ENCODE assay signal across 10 cellular contexts in the genomic region with DNA sequence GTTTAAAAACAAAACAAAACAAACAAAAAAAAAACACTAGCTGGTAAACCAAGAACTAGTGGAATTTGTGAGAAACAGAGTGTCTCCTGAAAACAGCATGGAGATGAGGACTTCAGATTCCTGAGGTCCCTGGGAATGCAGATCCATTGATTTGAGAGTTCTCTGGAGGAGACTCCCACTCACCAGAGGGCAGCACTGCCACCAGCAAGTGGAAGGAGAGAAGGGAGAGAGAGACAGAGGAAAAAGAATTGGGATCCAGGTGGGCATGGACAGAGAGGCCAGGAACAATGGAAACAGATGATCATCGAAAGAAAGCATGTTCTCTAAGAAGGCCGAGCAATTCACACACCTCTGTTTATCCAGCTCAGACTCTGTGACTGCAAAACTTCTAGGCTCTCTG. TPM values are rescaled to one million over a fixed set of nuclear protein-coding genes. Genes with fewer than 3 reads are reported as not detected.
DNase-seq lines count a peak whose midpoint lies in the region; ATAC-seq, FAIRE-seq and TF ChIP-seq lines count a peak whose summit lies in the region.
"Had no signal": no experiment of that assay in that cellular context is flagged by ENCODE, and none has a peak within 500 bp of the region (broad histone marks: within the 10 kb centered on the region; RNA-seq: fewer than 3 reads in every experiment).

No MANE protein-coding gene starts in this region.

- no peak overlapping the region for H3K9ac ChIP-seq in BLaER1
- no peak overlapping the region for H3K9ac ChIP-seq in GM12878 (ENCODE audit: control insufficient read depth, insufficient read depth, low read length)
- no peak overlapping the region for H3K9ac ChIP-seq in liver (ENCODE audit: low read depth in 1 of 2, low read length in 2 of 2)

- TF ChIP-seq POLR2A in GM12878 (IDR thresholded peaks at IDR 0.05; ENCODE audit: low read depth, low read length) = no peak

- H3K27me3 ChIP-seq in BLaER1 = no peaks in the 10 kb centered on the region
- H3K27me3 ChIP-seq in GM12878 (replicated peaks in 1 of 2; ENCODE audit: control insufficient read depth in 2 of 2, insufficient read depth in 2 of 2, low read length in 1 of 2) = no peaks in the 10 kb centered on the region
- H3K27me3 ChIP-seq in liver (ENCODE audit: control insufficient read depth in 4 of 4, insufficient read depth in 4 of 4, low read length in 3 of 4) = no peaks in the 10 kb centered on the region

- CTCF ChIA-PET in GM12878 (lab: Yijun Ruan, JAX) = interaction anchor here (0.6 to 5.2 kb wide), 18 partner anchors 11 to 276 kb away, joined by 3 to 118 read pairs (median 8); no protein-coding TSS in a partner anchor

- H3K27ac ChIP-seq in BLaER1 (peak overlapping the region; percentile 11; the same call in 1 of the 2 replicates), GM12878 (ENCODE audit: control insufficient read depth, insufficient read depth) (no peak overlapping the region), liver (ENCODE audit: low read depth in 1 of 2, low read length in 2 of 2) (no peak overlapping the region)

- POLR2A ChIA-PET in GM12878 (lab: Charles Lee) = interaction anchor here (0.5 kb wide), 1 partner anchor 73 kb away, joined by 3 read pairs; no protein-coding TSS in a partner anchor

- TF ChIP-seq RAD21 in GM12878 (IDR thresholded peaks at IDR 0.05; ENCODE audit: insufficient read depth, low read depth, low read length) (no peak), liver (IDR thresholded peaks at IDR 0.05) (peak; percentile 54 to 68)

- peaks cover 78% of the 10 kb centered on the region for H3K4me1 ChIP-seq in BLaER1
- peaks cover 42% of the 10 kb centered on the region for H3K4me1 ChIP-seq in GM12878 (ENCODE audit: control insufficient read depth, insufficient read depth, low read length)
- no peaks in the 10 kb centered on the region for H3K4me1 ChIP-seq in liver (ENCODE audit: control insufficient read depth in 4 of 4, insufficient read depth in 4 of 4, low read length in 3 of 4)

- no peaks in the 10 kb centered on the region for H3K79me2 ChIP-seq in GM12878 (ENCODE audit: control insufficient read depth, insufficient read depth, low read length)

- DNase-seq in HCEC 1CT (peak; percentile 51), GM12878 (ENCODE audit: low read depth, low spot score) (no peak), germinal center (ENCODE audit: low spot score) (no peak), GDM1 (lab: John Stamatoyannopoulos, UW) (no peak)

- SMC1A ChIA-PET in GM12878 (lab: Charles Lee; ENCODE audit: uncharacterized antibody, unreplicated experiment) = interaction anchor here (0.8 to 5.0 kb wide), 14 partner anchors 8 to 266 kb away, joined by 3 to 186 read pairs (median 18); no protein-coding TSS in a partner anchor

- H3K9me3 ChIP-seq in BLaER1 (no peaks in the 10 kb centered on the region), GM12878 (replicated peaks; ENCODE audit: control insufficient read depth, insufficient read depth, low read length) (no peaks in the 10 kb centered on the region), liver (ENCODE audit: control insufficient read depth in 4 of 4, low read length in 3 of 4) (no peaks in the 10 kb centered on the region)

- no peaks in the 10 kb centered on the region for H4K20me1 ChIP-seq in BLaER1
- no peaks in the 10 kb centered on the region for H4K20me1 ChIP-seq in GM12878 (ENCODE audit: control insufficient read depth, insufficient read depth)

- H3K36me3 ChIP-seq in BLaER1 (no peaks in the 10 kb centered on the region), GM12878 (ENCODE audit: control insufficient read depth in 2 of 2, insufficient read depth in 2 of 2, low read length in 1 of 2) (no peaks in the 10 kb centered on the region), liver (ENCODE audit: control insufficient read depth in 4 of 4, insufficient read depth in 3 of 4, low read depth in 1 of 4, low read length in 3 of 4) (no peaks in the 10 kb centered on the region)

- no peak for ATAC-seq in GM12878
- ATAC-seq in GM21737 (IDR thresholded peaks at IDR 0.05; ENCODE audit: unreplicated experiment) = no peak
- no peak for ATAC-seq in GM19023 (IDR thresholded peaks at IDR 0.05; ENCODE audit: unreplicated experiment)

- no TSS peak for BruUV-seq in GM12878 (replicated peaks; lab: Mats Ljungman, UMichigan)

- H3K4me3 ChIP-seq in BLaER1 (no peak overlapping the region), GM12878 (no peak overlapping the region), liver (ENCODE audit: low read depth in 1 of 3, low read length in 3 of 3) (no peak overlapping the region)

- intact Hi-C loops in GM12878 (cut with micrococcal nuclease; ENCODE audit: unreplicated experiment) = no loop called here

- 72% methylated on average over 2 of the region's 2 CpGs for WGBS in GM12878 (ENCODE audit: insufficient coverage, insufficient replicate concordance, low lambda C conversion rate, missing lambda C conversion rate)
- WGBS in liver = 83% methylated on average over 2 of the region's 2 CpGs

- no peak overlapping the region for H2AFZ ChIP-seq in GM12878 (ENCODE audit: control insufficient read depth, low read depth, low read length)

- H3K4me2 ChIP-seq in BLaER1 = no peak overlapping the region; the same call in 1 of the 2 replicates
- no peak overlapping the region for H3K4me2 ChIP-seq in GM12878 (ENCODE audit: control insufficient read depth, insufficient read depth)

- no peak for FAIRE-seq in GM12878 (lab: Jason Lieb, UNC)
- FAIRE-seq: islet of Langerhans, TTC549 had no signal

- in situ Hi-C loops in GM12878 (cut with MboI) = loop anchor here (5.0 kb wide), 1 partner anchor 52 kb away; no protein-coding TSS in a partner anchor

- TF ChIP-seq CTCF in GM12878 (IDR thresholded peaks at IDR 0.05 in 2 of 3, conservative IDR thresholded peaks at IDR 0.05 in 1 of 3; ENCODE audit: control insufficient read depth in 2 of 3, extremely low read depth in 1 of 3, insufficient read depth in 1 of 3, low read depth in 3 of 3, low read length in 3 of 3) (peak in 2 of 3 experiments; percentile 12 to 20; a peak in 2 of 6 replicates), liver (IDR thresholded peaks at IDR 0.05; ENCODE audit: low read depth, low read length, missing input control) (peak; percentile 26)

- RAD21 ChIA-PET in GM12878 (lab: Charles Lee; ENCODE audit: unreplicated experiment) = interaction anchor here (1.2 to 4.6 kb wide), 6 partner anchors 29 to 265 kb away, joined by 3 to 112 read pairs (median 55); no protein-coding TSS in a partner anchor

- no peak for TF ChIP-seq EP300 in GM12878 (IDR thresholded peaks at IDR 0.05; ENCODE audit: borderline replicate concordance in 1 of 2, control insufficient read depth in 1 of 2, low read depth in 2 of 2, low read length in 2 of 2)

TF ChIP-seq in GM12878, 131 proteins besides CTCF, POLR2A, EP300 and RAD21 (continues in another document):
- TF ChIP-seq ZSCAN29 (IDR thresholded peaks at IDR 0.05) (no peak), CBX3 (IDR thresholded peaks at IDR 0.05; ENCODE audit: borderline replicate concordance, low read depth) (no peak), EED (IDR thresholded peaks at IDR 0.05; ENCODE audit: low read depth) (no peak), SMC3 (IDR thresholded peaks at IDR 0.05; ENCODE audit: borderline replicate concordance, low read length) (no peak)

TF ChIP-seq in liver, 16 proteins besides CTCF, POLR2A, EP300 and RAD21 (continues in another document):
- TF ChIP-seq, protein P1, sequence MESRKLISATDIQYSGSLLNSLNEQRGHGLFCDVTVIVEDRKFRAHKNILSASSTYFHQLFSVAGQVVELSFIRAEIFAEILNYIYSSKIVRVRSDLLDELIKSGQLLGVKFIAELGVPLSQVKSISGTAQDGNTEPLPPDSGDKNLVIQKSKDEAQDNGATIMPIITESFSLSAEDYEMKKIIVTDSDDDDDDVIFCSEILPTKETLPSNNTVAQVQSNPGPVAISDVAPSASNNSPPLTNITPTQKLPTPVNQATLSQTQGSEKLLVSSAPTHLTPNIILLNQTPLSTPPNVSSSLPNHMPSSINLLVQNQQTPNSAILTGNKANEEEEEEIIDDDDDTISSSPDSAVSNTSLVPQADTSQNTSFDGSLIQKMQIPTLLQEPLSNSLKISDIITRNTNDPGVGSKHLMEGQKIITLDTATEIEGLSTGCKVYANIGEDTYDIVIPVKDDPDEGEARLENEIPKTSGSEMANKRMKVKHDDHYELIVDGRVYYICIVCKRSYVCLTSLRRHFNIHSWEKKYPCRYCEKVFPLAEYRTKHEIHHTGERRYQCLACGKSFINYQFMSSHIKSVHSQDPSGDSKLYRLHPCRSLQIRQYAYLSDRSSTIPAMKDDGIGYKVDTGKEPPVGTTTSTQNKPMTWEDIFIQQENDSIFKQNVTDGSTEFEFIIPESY (IDR thresholded peaks at IDR 0.05) = no peak
- TF ChIP-seq SP1 (IDR thresholded peaks at IDR 0.05) = no peak

RNA-seq across cellular contexts. Expression of a gene that starts 31.8 kb away (rescaled TPM):
- 48.9 and 50.6 TPM in 2 replicates for total RNA-seq in GM12878 (2013; cell fraction: nucleolus; rRNA removed)
- total RNA-seq in GM12878 (2014; rRNA removed) (50.9 and 51.8 TPM in 2 replicates), GM12878 (2014; rRNA removed; fragmentation: Illumina TruSeq; extraction: Trizol) (59.9 and 60.2 TPM in 2 replicates), GM12878 (2021) (106 and 112 TPM in 2 replicates), liver (10 to 100 TPM; 24.2 to 30.0 TPM)
- 52.5 TPM for polyA plus RNA-seq in GM12878 (2011; ENCODE audit: low read depth)
- polyA plus RNA-seq in GM12878 (2011; rRNA removed) (59.9 and 66.2 TPM in 2 replicates), GM12878 (2014; fragmentation: Illumina TruSeq; extraction: Trizol) (112 and 121 TPM in 2 replicates), GM12878 (2014; fragmentation: Nextera tagmentation; extraction: Ambion mirVana) (10 to 100 TPM; 12.5 to 21.3 TPM), GM12878 (2014; rRNA removed) (60.5 and 64.9 TPM in 2 replicates), GM12878 (2016; fragmentation: Nextera tagmentation; extraction: Ambion mirVana) (10 to 100 TPM; 22.6 to 27.2 TPM), liver (10 to 100 TPM in 1 of 2 donors, 1 to 10 TPM in 1; 4.8 to 16.5 TPM)
- 62.2 and 71.2 TPM in 2 replicates for polyA plus RNA-seq in GM12878 (2011; cell fraction: cytosol; rRNA removed)
- 25.2 and 33.5 TPM in 2 replicates for polyA plus RNA-seq in GM12878 (2011; cell fraction: nucleus; rRNA removed)
- polyA plus RNA-seq in GM12878 (2012) = 88.4 and 91.7 TPM in 2 replicates
- polyA minus RNA-seq in GM12878 (2011; rRNA and poly(A)+ RNA removed) = 87.3 and 88.4 TPM in 2 replicates
- 31.1 and 36.9 TPM in 2 replicates for polyA minus RNA-seq in GM12878 (2011; cell fraction: cytosol; rRNA and poly(A)+ RNA removed)
- 35.8 and 53.5 TPM in 2 replicates for polyA minus RNA-seq in GM12878 (2011; cell fraction: nucleus; rRNA and poly(A)+ RNA removed)
